ENCODE assay signal across 17 cellular contexts in the genomic region with DNA sequence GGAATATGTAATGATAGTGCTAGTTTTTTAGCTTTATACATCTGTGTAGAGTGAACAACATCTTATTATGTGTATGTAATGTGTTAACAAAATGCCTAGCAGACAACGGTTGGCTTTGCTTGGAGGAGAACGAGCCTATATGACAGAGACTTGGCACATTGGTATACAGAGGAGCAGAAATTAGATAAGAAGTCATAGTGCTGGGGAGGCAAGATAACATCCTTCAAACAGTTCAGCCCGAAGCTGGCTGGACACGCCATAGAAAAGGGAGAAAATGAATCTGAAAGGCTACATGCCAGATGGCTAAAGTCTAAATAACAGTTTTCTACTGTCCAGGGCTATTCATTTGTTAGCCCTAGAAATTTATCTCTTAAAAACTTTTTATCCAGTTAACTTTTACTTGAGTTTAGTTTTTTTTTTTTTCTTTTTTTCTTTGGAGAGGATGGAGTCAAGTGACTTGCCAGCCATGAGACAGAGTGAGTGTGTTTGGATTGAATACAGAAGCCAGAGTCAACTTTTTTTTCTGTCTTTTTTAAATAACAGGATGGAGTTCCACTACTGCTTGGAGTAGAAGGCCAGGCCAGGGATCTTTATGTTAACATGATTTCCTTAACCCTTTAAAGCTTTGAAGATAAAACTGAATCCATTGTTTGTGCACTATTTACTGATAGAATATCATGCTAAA.
A peak's percentile ranks its signal among the peaks of the same experiment; 100 is the strongest.
DNase-seq lines count a peak whose midpoint lies in the region; ATAC-seq and TF ChIP-seq lines count a peak whose summit lies in the region.
"Had no signal": no experiment of that assay in that cellular context is flagged by ENCODE, and none has a peak within 500 bp of the region (broad histone marks: within the 10 kb centered on the region; RNA-seq: fewer than 3 reads in every experiment).

No MANE protein-coding gene starts in this region.

- H3K36me3 ChIP-seq in neuronal stem cell (replicated peaks in 1 of 2; ENCODE audit: control insufficient read depth in 2 of 2, insufficient read depth in 2 of 2, low read length in 2 of 2) (no peaks in the 10 kb centered on the region), urinary bladder (ENCODE audit: insufficient read depth) (no peaks in the 10 kb centered on the region)

- H3K9me3 Mint-ChIP-seq in brain: no peaks in the 10 kb centered on the region
- no peaks in the 10 kb centered on the region for H3K9me3 Mint-ChIP-seq in effector memory CD8-positive, alpha-beta T cell
- H3K9me3 Mint-ChIP-seq: CD4-positive, alpha-beta T cell; stimulated activated naive B cell treated with anti-CD40 and anti-IgM and Interleukin-4, amounts not matched to agents 10 μg/mL and 1 μg/mL and 100 μg/mL, for 72 hours had no signal

- H3K4me1 ChIP-seq in neuronal stem cell (ENCODE audit: control insufficient read depth in 2 of 2, insufficient read depth in 1 of 2, low read depth in 1 of 2, low read length in 2 of 2) (peaks cover 14 to 45% of the 10 kb centered on the region in 2 donors), urinary bladder (ENCODE audit: insufficient read depth) (no peaks in the 10 kb centered on the region)

- H2BK12ac ChIP-seq in neuronal stem cell (ENCODE audit: low read length): no peak overlapping the region

- peak; percentile 18 for DNase-seq in left cardiac atrium
- no peak for DNase-seq in neuronal stem cell (ENCODE audit: low spot score)
- DNase-seq in kidney tubule cell (ENCODE audit: low spot score): no peak
- no peak for DNase-seq in effector memory CD8-positive, alpha-beta T cell
- DNase-seq: activated T-cell treated with anti-CD3 and anti-CD28 coated beads for 4 hours; CD4-positive, alpha-beta T cell; dermis blood vessel endothelial cell; KBM-7; kidney glomerular epithelial cell; NCI-H187 treated with DMSO at 0.1 percent for 48 hours; NCI-H526; SIG-M5; stimulated activated CD4-positive, alpha-beta T cell treated with anti-CD3 and anti-CD28 coated beads, Interleukin-4, amount 100 ng/mL, for 24 hours; stimulated activated naive B cell treated with anti-CD40 and anti-IgM and Interleukin-4, amounts not matched to agents 10 μg/mL and 1 μg/mL and 100 μg/mL, for 72 hours had no signal

- H3K27me3 ChIP-seq in neuronal stem cell (ENCODE audit: control insufficient read depth in 3 of 3, insufficient read depth in 3 of 3, low read depth in 1 of 3, low read length in 3 of 3): no peaks in the 10 kb centered on the region

- no peak overlapping the region for H3K23ac ChIP-seq in neuronal stem cell (ENCODE audit: low read depth, low read length, poor library complexity)

- intact Hi-C loops in left cardiac atrium (cut with DNase I): loop anchor here in 1 of 2 donors (5.0 kb wide), 1 partner anchor 35 kb away; no protein-coding TSS in a partner anchor

- ATAC-seq in left cardiac atrium: peak; percentile 54 to 62
- ATAC-seq in GM21367 (IDR thresholded peaks at IDR 0.05; ENCODE audit: unreplicated experiment): no peak
- no peak for ATAC-seq in effector memory CD8-positive, alpha-beta T cell (replicated peaks)
- ATAC-seq: stimulated activated naive B cell treated with anti-CD40 and anti-IgM and Interleukin-4, amounts not matched to agents 10 μg/mL and 1 μg/mL and 100 μg/mL, for 72 hours had no signal

- peaks cover 7% of the 10 kb centered on the region for H3K27me3 Mint-ChIP-seq in brain
- H3K27me3 Mint-ChIP-seq in effector memory CD8-positive, alpha-beta T cell: no peaks in the 10 kb centered on the region
- H3K27me3 Mint-ChIP-seq: CD4-positive, alpha-beta T cell had no signal

- H2BK120ac ChIP-seq in neuronal stem cell (ENCODE audit: low read depth, low read length): no peak overlapping the region

- no peak overlapping the region for H2BK15ac ChIP-seq in neuronal stem cell (ENCODE audit: low read length)

- WGBS in neuronal stem cell (ENCODE audit: extremely low coverage in 2 of 2, insufficient read length in 2 of 2, insufficient replicate concordance in 1 of 2), 2 donors: no CpG with 5 or more reads among the region's 4 CpGs
- 25% methylated on average over 4 of the region's 4 CpGs for WGBS in urinary bladder

- peak overlapping the region; percentile 14 to 85 (median 61) for H3K27ac Mint-ChIP-seq in brain
- no peak overlapping the region for H3K27ac Mint-ChIP-seq in effector memory CD8-positive, alpha-beta T cell
- H3K27ac Mint-ChIP-seq: CD4-positive, alpha-beta T cell; stimulated activated naive B cell treated with anti-CD40 and anti-IgM and Interleukin-4, amounts not matched to agents 10 μg/mL and 1 μg/mL and 100 μg/mL, for 72 hours had no signal

- no peak overlapping the region for H3K14ac ChIP-seq in neuronal stem cell (ENCODE audit: low read length)

- H3K79me1 ChIP-seq in neuronal stem cell (ENCODE audit: low read depth, low read length): no peaks in the 10 kb centered on the region

- H3K4me3 ChIP-seq in neuronal stem cell (ENCODE audit: low read length in 2 of 2): no peak overlapping the region
- no peak overlapping the region for H3K4me3 ChIP-seq in urinary bladder (ENCODE audit: low read depth, low read length)

- peaks cover 52% of the 10 kb centered on the region for H3K4me1 Mint-ChIP-seq in brain
- no peaks in the 10 kb centered on the region for H3K4me1 Mint-ChIP-seq in effector memory CD8-positive, alpha-beta T cell (ENCODE audit: low read depth in 2 of 2)
- H3K4me1 Mint-ChIP-seq: stimulated activated naive B cell treated with anti-CD40 and anti-IgM and Interleukin-4, amounts not matched to agents 10 μg/mL and 1 μg/mL and 100 μg/mL, for 72 hours had no signal

- H3K18ac ChIP-seq in neuronal stem cell (ENCODE audit: low read length): no peak overlapping the region

- H3K4me2 ChIP-seq in neuronal stem cell (ENCODE audit: insufficient read depth, low read length, poor library complexity, severe bottlenecking): no peak overlapping the region

- TF ChIP-seq CTCF in brain (conservative IDR thresholded peaks at IDR 0.05): no peak

- H3K27ac ChIP-seq in neuronal stem cell (replicated peaks; ENCODE audit: low read length) (peak overlapping the region; percentile 65), urinary bladder (ENCODE audit: low read depth) (peak overlapping the region; percentile 38)

- H3K9me3 ChIP-seq in neuronal stem cell (replicated peaks in 1 of 2; ENCODE audit: control insufficient read depth in 2 of 2, insufficient read depth in 1 of 2, low read depth in 1 of 2, low read length in 2 of 2): no peaks in the 10 kb centered on the region

- no peak overlapping the region for H2AK5ac ChIP-seq in neuronal stem cell (ENCODE audit: low read depth, low read length)

- no peak overlapping the region for H2BK5ac ChIP-seq in neuronal stem cell (ENCODE audit: low read length)

- no peak overlapping the region for H3K4ac ChIP-seq in neuronal stem cell (ENCODE audit: low read length)

- H3K36me3 Mint-ChIP-seq in brain: no peaks in the 10 kb centered on the region
- peaks cover 3% of the 10 kb centered on the region for H3K36me3 Mint-ChIP-seq in effector memory CD8-positive, alpha-beta T cell (ENCODE audit: insufficient read depth)
- H3K36me3 Mint-ChIP-seq: stimulated activated naive B cell treated with anti-CD40 and anti-IgM and Interleukin-4, amounts not matched to agents 10 μg/mL and 1 μg/mL and 100 μg/mL, for 72 hours had no signal

- no peak overlapping the region for H4K91ac ChIP-seq in neuronal stem cell (ENCODE audit: low read depth, low read length, poor library complexity)

- H3K9ac ChIP-seq in neuronal stem cell (ENCODE audit: low read depth, low read length, poor library complexity): no peak overlapping the region

- no peak overlapping the region for H4K8ac ChIP-seq in neuronal stem cell (ENCODE audit: low read depth, low read length)

- peak overlapping the region; percentile 56 for H2AFZ ChIP-seq in neuronal stem cell (ENCODE audit: low read length)

- peak overlapping the region in 1 of 5 experiments; percentile 16 for H3K4me3 Mint-ChIP-seq in brain
- no peak overlapping the region for H3K4me3 Mint-ChIP-seq in effector memory CD8-positive, alpha-beta T cell
- H3K4me3 Mint-ChIP-seq: CD4-positive, alpha-beta T cell; stimulated activated naive B cell treated with anti-CD40 and anti-IgM and Interleukin-4, amounts not matched to agents 10 μg/mL and 1 μg/mL and 100 μg/mL, for 72 hours had no signal

Comparison
In these comparisons a context has a peak if more than half of its experiments do, and no peak if none do; other contexts are left out.
1. H3K27ac Mint-ChIP-seq: peak in brain (5 of 5); none in effector memory CD8-positive, alpha-beta T cell (0 of 2).
2. ATAC-seq: peak in left cardiac atrium (2 of 2); none in GM21367 (single experiment) and effector memory CD8-positive, alpha-beta T cell (single experiment).